In genomic region chr2:174548646-174549045, GRCh38 we compare ENCODE assay signal across 2 cellular contexts. TPM values are rescaled to one million over a fixed set of nuclear protein-coding genes. Genes with fewer than 3 reads are reported as not detected.
A peak's percentile ranks its signal among the peaks of the same experiment; 100 is the strongest.
DNase-seq lines count a peak whose midpoint lies in the region; ATAC-seq, FAIRE-seq and TF ChIP-seq lines count a peak whose summit lies in the region.
"Not testable (repeated sequence)": the region's sequence is repeated elsewhere in the genome, so short reads cannot be mapped to it uniquely, and the experiment has no call there.

No MANE protein-coding gene starts in this region.

- POLR2A ChIA-PET in K562 (lab: Yijun Ruan, JAX), result interaction anchor here (0.7 to 1.2 kb wide), 2 partner anchors 8 to 56 kb away, joined by 3 read pairs; no protein-coding TSS in a partner anchor

- intact Hi-C loops in K562 (cut with micrococcal nuclease), result loop anchor here (5.0 kb wide), 1 partner anchor 196 kb away; no protein-coding TSS in a partner anchor
- intact Hi-C loops in testis (cut with DNase I; ENCODE audit: low total_unique reads), result not testable (repeated sequence)

- not testable (repeated sequence) for H3K9me3 ChIP-seq in K562 (replicated peaks; ENCODE audit: control insufficient read depth, insufficient read depth, low read depth, low read length); testis

- H4K20me1 ChIP-seq in K562 (replicated peaks; ENCODE audit: control insufficient read depth, insufficient read depth, low read length), result not testable (repeated sequence)

- not testable (repeated sequence) for TF ChIP-seq RAD21 in K562 (CRISPR knock-in tag; conservative IDR thresholded peaks at IDR 0.05 in 1 of 2, IDR thresholded peaks at IDR 0.05 in 1 of 2)

- not testable (repeated sequence) for H2AFZ ChIP-seq in K562 (ENCODE audit: low read depth, low read length)

- BruUV-seq in K562 (replicated peaks; lab: Mats Ljungman, UMichigan), result not testable (repeated sequence)

- CTCF ChIA-PET in K562 (lab: Yijun Ruan, JAX; ENCODE audit: low intra/inter-chr PET ratio), result not testable (repeated sequence)

- TF ChIP-seq POLR2A in K562 (conservative IDR thresholded peaks at IDR 0.05); testis (IDR thresholded peaks at IDR 0.05): not testable (repeated sequence)

- not testable (repeated sequence) for H3K36me3 ChIP-seq in K562 (ENCODE audit: control insufficient read depth, insufficient read depth, low read length); testis (ENCODE audit: low read depth, missing control alignments)

- WGBS in K562 (ENCODE audit: insufficient coverage, low coverage, missing lambda C conversion rate), result 87% methylated on average over 17 of the region's 24 CpGs
- 52 to 55% methylated on average over 13 to 19 of the region's 24 CpGs for WGBS in testis, 2 donors

- in situ Hi-C loops in K562 (cut with MboI), result not testable (repeated sequence)

- DNase-seq in K562 (ENCODE audit: extremely low read depth in 1 of 4, low spot score in 3 of 4); testis: not testable (repeated sequence)

- H3K4me2 ChIP-seq in K562 (ENCODE audit: insufficient read depth, low read length), result not testable (repeated sequence)

- not testable (repeated sequence) for H3K4me3 ChIP-seq in K562
- H3K4me3 ChIP-seq in testis, result peak overlapping the region; percentile 12 to 44

- ATAC-seq in K562, result not testable (repeated sequence)

- H3K9me1 ChIP-seq in K562 (ENCODE audit: control insufficient read depth, insufficient read depth, low read length), result not testable (repeated sequence)

- FAIRE-seq in K562 (lab: Jason Lieb, UNC), result not testable (repeated sequence)

- H3K27ac ChIP-seq in K562 (ENCODE audit: extremely low read depth, low read depth, low read length); testis: not testable (repeated sequence)

- not testable (repeated sequence) for H3K79me2 ChIP-seq in K562 (ENCODE audit: control insufficient read depth, insufficient read depth, low read length)

- TF ChIP-seq EP300 in K562 (IDR thresholded peaks at IDR 0.05; ENCODE audit: low read length), result not testable (repeated sequence)

- H3K4me1 ChIP-seq in K562 (replicated peaks in 1 of 2; ENCODE audit: control insufficient read depth in 2 of 2, insufficient read depth in 2 of 2, low read length in 2 of 2); testis: not testable (repeated sequence)

- TF ChIP-seq CTCF in K562 (IDR thresholded peaks at IDR 0.05 in 2 of 3, conservative IDR thresholded peaks at IDR 0.05 in 1 of 3; ENCODE audit: insufficient read depth in 2 of 3, low read depth in 1 of 3, low read length in 3 of 3); testis (IDR thresholded peaks at IDR 0.05): not testable (repeated sequence)

- H3K9ac ChIP-seq in K562 (ENCODE audit: insufficient read depth in 1 of 2, low read depth in 2 of 2, low read length in 2 of 2), result not testable (repeated sequence)

- H3K27me3 ChIP-seq in K562 (ENCODE audit: control insufficient read depth in 2 of 2, insufficient read depth in 2 of 2, low read length in 2 of 2); testis: not testable (repeated sequence)

TF ChIP-seq in K562, 482 proteins besides CTCF, POLR2A, EP300 and RAD21:
- TF ChIP-seq POLR2G (IDR thresholded peaks at IDR 0.05; ENCODE audit: low read depth, low read length), result 0 out of 2 replicates have a peak, but pooled peaks have one; percentile 20

RNA-seq across cellular contexts. Expression of gene WIPF1, which starts 49.0 kb away (rescaled TPM):
- total RNA-seq in K562 (2011; cell fraction: chromatin; rRNA removed; ENCODE audit: low replicate concordance), result 1.3 and 2.3 TPM in 2 replicates
- total RNA-seq in K562 (2011; cell fraction: nucleolus; rRNA removed), result 0.33 and 0.39 TPM in 2 replicates
- 0.95 and 1.4 TPM in 2 replicates for total RNA-seq in K562 (2011; cell fraction: nucleoplasm; rRNA removed)
- total RNA-seq in K562 (2014; rRNA removed) (0.49 and 2.4 TPM in 2 replicates), K562 (2014; rRNA removed; fragmentation: Illumina TruSeq; extraction: Trizol) (2.4 TPM in 2 replicates), K562 (2015; rRNA removed; fragmentation: Illumina TruSeq; extraction: Trizol) (4.9 and 5.8 TPM in 2 replicates), K562 (2021) (3.8 and 4.9 TPM in 2 replicates), testis (10 to 100 TPM in 1 of 2 donors, 1 to 10 TPM in 1; 8.5 to 11.1 TPM)
- polyA plus RNA-seq in K562 (2011; rRNA removed) (0.54 and 3.7 TPM in 2 replicates), K562 (2014; fragmentation: Illumina TruSeq; extraction: Trizol) (3.0 and 3.6 TPM in 2 replicates), K562 (2014; fragmentation: Nextera tagmentation; extraction: Ambion mirVana) (under 1 TPM; 0.61 to 0.92 TPM), K562 (2014; rRNA removed) (1.8 and 2.5 TPM in 2 replicates), testis (ENCODE audit: insufficient read depth, low read depth, low replicate concordance) (16.9 TPM)
- 0.42 and 2.4 TPM in 2 replicates for polyA plus RNA-seq in K562 (2011; cell fraction: cytosol; rRNA removed)
- 0.75 and 3.5 TPM in 2 replicates for polyA plus RNA-seq in K562 (2011; cell fraction: nucleus; rRNA removed)
- 6.6 and 14.1 TPM in 2 replicates for polyA plus RNA-seq in K562 (2012)
- 0.32 and 4.6 TPM in 2 replicates for polyA minus RNA-seq in K562 (2011; rRNA and poly(A)+ RNA removed)
- 0.48 and 2.4 TPM in 2 replicates for polyA minus RNA-seq in K562 (2011; cell fraction: cytosol; rRNA and poly(A)+ RNA removed)
- polyA minus RNA-seq in K562 (2011; cell fraction: nucleus; rRNA and poly(A)+ RNA removed), result 0.27 and 5.9 TPM in 2 replicates
